In the genomic region with DNA sequence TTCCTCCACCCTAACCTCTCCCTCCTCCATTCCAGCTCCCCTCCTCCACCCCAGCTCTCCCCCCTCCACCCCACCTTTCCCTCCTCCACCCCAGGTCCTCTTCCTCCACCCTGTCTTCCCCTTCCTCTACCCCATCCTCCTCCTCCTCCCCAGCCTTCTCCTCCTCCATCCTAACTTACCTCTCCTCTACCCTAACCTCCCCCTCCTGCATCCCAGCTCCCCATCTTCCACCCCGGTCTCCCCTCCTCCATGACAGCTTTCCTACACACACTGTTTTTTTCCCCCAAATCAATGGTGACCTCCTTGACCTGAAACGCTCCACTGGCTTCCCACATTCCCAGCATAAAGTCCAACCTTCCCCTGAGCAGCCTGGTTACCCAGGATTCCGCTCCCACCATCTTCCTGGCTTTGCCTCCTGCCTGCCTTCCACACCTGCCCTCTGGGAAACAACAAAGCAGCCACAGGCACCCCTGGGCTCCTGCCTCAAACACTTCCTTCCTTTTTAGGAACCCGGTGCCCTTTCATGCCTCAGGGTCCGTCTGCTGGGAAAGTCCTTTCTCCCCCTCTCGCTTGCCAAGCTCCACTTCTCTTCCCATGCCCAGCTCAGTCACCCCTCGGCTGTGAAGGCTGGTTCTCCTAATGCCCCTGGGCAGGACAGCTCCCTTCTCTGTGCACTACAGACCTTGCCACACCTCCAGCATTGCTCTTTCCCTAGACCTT, we compare ENCODE assay signal across 21 cellular contexts. TPM values are rescaled to one million over a fixed set of nuclear protein-coding genes. Genes with fewer than 3 reads are reported as not detected.
DNase-seq lines count a peak whose midpoint lies in the region; ATAC-seq and TF ChIP-seq lines count a peak whose summit lies in the region.
"Had no signal": no experiment of that assay in that cellular context is flagged by ENCODE, and none has a peak within 500 bp of the region (broad histone marks: within the 10 kb centered on the region; RNA-seq: fewer than 3 reads in every experiment).

No MANE protein-coding gene starts in this region.

- no peak for ATAC-seq in CD4-positive, alpha-beta T cell (ENCODE audit: poor library complexity)
- ATAC-seq in natural killer cell = no peak
- ATAC-seq: SK-N-SH treated with all-trans-retinoic acid at 6 μM for 48 hours had no signal

- intact Hi-C loops in CD4-positive, alpha-beta T cell (cut with DNase I, micrococcal nuclease) = loop anchor here (5.0 kb wide), 1 partner anchor 58 kb away; no protein-coding TSS in a partner anchor
- intact Hi-C loops in natural killer cell (cut with micrococcal nuclease) = loop anchor here (5.0 kb wide), 1 partner anchor 58 kb away; no protein-coding TSS in a partner anchor

- H3K36me3 ChIP-seq in GM06990 (ENCODE audit: control insufficient read depth, insufficient read depth, low read length) = no peaks in the 10 kb centered on the region; the same call in 1 of the 2 replicates
- H3K36me3 ChIP-seq: BE2C, breast epithelium, WERI-Rb-1 had no signal

- H3K4me3 ChIP-seq in GM06990 (replicated peaks; ENCODE audit: low read depth, low read length) = peak overlapping the region; percentile 30
- H3K4me3 ChIP-seq: breast epithelium had no signal

- CTCF ChIA-PET in CD4-positive, alpha-beta T cell (lab: Charles Lee) = interaction anchor here (0.5 kb wide), 1 partner anchor 299 kb away, joined by 3 read pairs; no protein-coding TSS in a partner anchor

- H3K36me3 Mint-ChIP-seq in CD4-positive, alpha-beta T cell (ENCODE audit: low read depth) = no peaks in the 10 kb centered on the region
- H3K36me3 Mint-ChIP-seq in natural killer cell = no peaks in the 10 kb centered on the region

- peaks cover 18% of the 10 kb centered on the region for H3K27me3 Mint-ChIP-seq in CD4-positive, alpha-beta T cell
- peaks cover 8 to 9% of the 10 kb centered on the region in 2 donors for H3K27me3 Mint-ChIP-seq in natural killer cell (ENCODE audit: low read depth in 2 of 2)

- no peak overlapping the region for H3K27ac Mint-ChIP-seq in CD4-positive, alpha-beta T cell
- peak overlapping the region in 1 of 2 donors; percentile 25 for H3K27ac Mint-ChIP-seq in natural killer cell

- POLR2A ChIA-PET in CD4-positive, alpha-beta T cell (lab: Charles Lee) = no interaction called here

- TF ChIP-seq CTCF in CD4-positive, alpha-beta T cell (IDR thresholded peaks at IDR 0.05) = no peak
- TF ChIP-seq CTCF in GM06990 (IDR thresholded peaks at IDR 0.05; ENCODE audit: insufficient read depth, low read length, poor library complexity, severe bottlenecking) (no peak), natural killer cell (IDR thresholded peaks at IDR 0.05) (no peak)

- peaks cover 20% of the 10 kb centered on the region for H3K4me1 Mint-ChIP-seq in CD4-positive, alpha-beta T cell (ENCODE audit: low read depth)
- peaks cover 45 to 49% of the 10 kb centered on the region in 2 donors for H3K4me1 Mint-ChIP-seq in natural killer cell

- H3K27me3 ChIP-seq in CD4-positive, alpha-beta T cell (ENCODE audit: control insufficient read depth, insufficient read depth, low read length) = peaks cover 7% of the 10 kb centered on the region
- no peaks in the 10 kb centered on the region for H3K27me3 ChIP-seq in GM06990 (replicated peaks; ENCODE audit: control insufficient read depth, insufficient read depth, low read length)

- no peaks in the 10 kb centered on the region for H3K9me3 ChIP-seq in CD4-positive, alpha-beta T cell (ENCODE audit: control insufficient read depth, low read length)
- H3K9me3 ChIP-seq: BE2C, breast epithelium had no signal

- DNase-seq in CD4-positive, alpha-beta T cell = no peak
- DNase-seq in GM06990 (ENCODE audit: extremely low read depth, insufficient read length) (no peak), UCSD-AML1 (lab: John Stamatoyannopoulos, UW; ENCODE audit: unreplicated experiment) (peak; percentile 19), natural killer cell (no peak), D341Med (ENCODE audit: low spot score) (no peak), Kasumi-1 (lab: John Stamatoyannopoulos, UW) (no peak), NCI-H1092 treated with DMSO at 0.1 percent for 48 hours (lab: John Stamatoyannopoulos, UW) (no peak)
- DNase-seq: activated naive CD4-positive, alpha-beta T cell treated with anti-CD3 and anti-CD28 coated beads, Interleukin-2, amount 50 U/mL, for 16 hours; BE2C; DMS153; effector CD4-positive, alpha-beta T cell; head of caudate nucleus; kidney; NCI-H1930; NCI-H524 treated with DMSO at 0.1 percent for 48 hours; nucleus accumbens; stimulated activated CD4-positive, alpha-beta T cell treated with anti-CD3 and anti-CD28 coated beads, Interleukin-4, amount 100 ng/mL, for 1 hour had no signal

- peak overlapping the region; percentile 60 for H3K4me3 Mint-ChIP-seq in CD4-positive, alpha-beta T cell
- H3K4me3 Mint-ChIP-seq in natural killer cell = peak overlapping the region; percentile 97

- no peak overlapping the region for H3K27ac ChIP-seq in CD4-positive, alpha-beta T cell (ENCODE audit: low read depth, low read length)
- H3K27ac ChIP-seq: breast epithelium, WERI-Rb-1 had no signal

- H3K9me3 Mint-ChIP-seq in CD4-positive, alpha-beta T cell = no peaks in the 10 kb centered on the region
- no peaks in the 10 kb centered on the region for H3K9me3 Mint-ChIP-seq in natural killer cell

RNA-seq across cellular contexts. Expression of gene RGS9, which starts 2.0 kb away (rescaled TPM):
- total RNA-seq in CD4-positive, alpha-beta T cell = under 1 TPM; 0.60 to 0.73 TPM
- total RNA-seq in natural killer cell = 10 to 100 TPM; 25.0 to 47.3 (median 37.2) TPM
- total RNA-seq: HT-29 had no signal

Comparison
In these comparisons a context has a peak if more than half of its experiments do, and no peak if none do; other contexts are left out.
1. RNA of gene RGS9, which starts 2.0 kb away (total RNA-seq): 25.0 to 47.3 TPM in natural killer cell; 0.60 to 0.73 TPM in CD4-positive, alpha-beta T cell; every median in the first group is over 10 times any median in the second.